ENCODE assay signal across 1 cellular context in genomic region chr10:60123668-60124067, GRCh38.
TF ChIP-seq lines count a peak whose summit lies in the region.

No MANE protein-coding gene starts in this region.

TF ChIP-seq in K562, 482 proteins besides CTCF, POLR2A, EP300 and RAD21 (continued from another document):
- no peak for TF ChIP-seq HDAC8 (tag; IDR thresholded peaks at IDR 0.05)
- no peak for TF ChIP-seq XRCC5 (IDR thresholded peaks at IDR 0.05; ENCODE audit: low read depth, low read length)
- peak; percentile 66 for TF ChIP-seq PRDM10 (IDR thresholded peaks at IDR 0.05; ENCODE audit: partially characterized antibody)
- TF ChIP-seq CXXC5 (CRISPR knock-in tag; IDR thresholded peaks at IDR 0.05), result 0 out of 2 replicates have a peak, but pooled peaks have one; percentile 16
- TF ChIP-seq PHB2 (IDR thresholded peaks at IDR 0.05; ENCODE audit: low read depth), result no peak
